2 cellular contexts compared by ENCODE assay signal in the genomic region with DNA sequence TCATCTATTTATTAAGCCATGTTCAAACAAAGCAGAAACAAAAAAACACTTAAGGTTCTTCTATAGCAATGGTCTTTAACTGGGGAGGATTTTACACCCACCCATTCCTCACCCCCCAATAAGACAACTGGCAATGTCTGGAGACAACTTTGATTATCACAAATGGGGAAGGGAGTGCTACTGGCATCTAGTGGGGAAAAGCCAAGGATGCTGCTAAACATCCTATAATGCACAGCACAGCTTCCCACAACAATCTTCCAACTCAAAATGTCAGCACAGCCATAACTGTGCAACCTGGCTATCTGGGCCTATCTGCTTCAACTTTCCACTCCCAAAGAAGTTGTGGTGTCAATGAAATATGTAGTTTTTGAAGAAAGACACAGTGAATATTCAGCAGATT.
TF ChIP-seq lines count a peak whose summit lies in the region.

No MANE protein-coding gene starts in this region.

TF ChIP-seq in GM23338, 12 proteins besides CTCF, POLR2A, EP300 and RAD21 (continued from another document):
- TF ChIP-seq, protein P1, sequence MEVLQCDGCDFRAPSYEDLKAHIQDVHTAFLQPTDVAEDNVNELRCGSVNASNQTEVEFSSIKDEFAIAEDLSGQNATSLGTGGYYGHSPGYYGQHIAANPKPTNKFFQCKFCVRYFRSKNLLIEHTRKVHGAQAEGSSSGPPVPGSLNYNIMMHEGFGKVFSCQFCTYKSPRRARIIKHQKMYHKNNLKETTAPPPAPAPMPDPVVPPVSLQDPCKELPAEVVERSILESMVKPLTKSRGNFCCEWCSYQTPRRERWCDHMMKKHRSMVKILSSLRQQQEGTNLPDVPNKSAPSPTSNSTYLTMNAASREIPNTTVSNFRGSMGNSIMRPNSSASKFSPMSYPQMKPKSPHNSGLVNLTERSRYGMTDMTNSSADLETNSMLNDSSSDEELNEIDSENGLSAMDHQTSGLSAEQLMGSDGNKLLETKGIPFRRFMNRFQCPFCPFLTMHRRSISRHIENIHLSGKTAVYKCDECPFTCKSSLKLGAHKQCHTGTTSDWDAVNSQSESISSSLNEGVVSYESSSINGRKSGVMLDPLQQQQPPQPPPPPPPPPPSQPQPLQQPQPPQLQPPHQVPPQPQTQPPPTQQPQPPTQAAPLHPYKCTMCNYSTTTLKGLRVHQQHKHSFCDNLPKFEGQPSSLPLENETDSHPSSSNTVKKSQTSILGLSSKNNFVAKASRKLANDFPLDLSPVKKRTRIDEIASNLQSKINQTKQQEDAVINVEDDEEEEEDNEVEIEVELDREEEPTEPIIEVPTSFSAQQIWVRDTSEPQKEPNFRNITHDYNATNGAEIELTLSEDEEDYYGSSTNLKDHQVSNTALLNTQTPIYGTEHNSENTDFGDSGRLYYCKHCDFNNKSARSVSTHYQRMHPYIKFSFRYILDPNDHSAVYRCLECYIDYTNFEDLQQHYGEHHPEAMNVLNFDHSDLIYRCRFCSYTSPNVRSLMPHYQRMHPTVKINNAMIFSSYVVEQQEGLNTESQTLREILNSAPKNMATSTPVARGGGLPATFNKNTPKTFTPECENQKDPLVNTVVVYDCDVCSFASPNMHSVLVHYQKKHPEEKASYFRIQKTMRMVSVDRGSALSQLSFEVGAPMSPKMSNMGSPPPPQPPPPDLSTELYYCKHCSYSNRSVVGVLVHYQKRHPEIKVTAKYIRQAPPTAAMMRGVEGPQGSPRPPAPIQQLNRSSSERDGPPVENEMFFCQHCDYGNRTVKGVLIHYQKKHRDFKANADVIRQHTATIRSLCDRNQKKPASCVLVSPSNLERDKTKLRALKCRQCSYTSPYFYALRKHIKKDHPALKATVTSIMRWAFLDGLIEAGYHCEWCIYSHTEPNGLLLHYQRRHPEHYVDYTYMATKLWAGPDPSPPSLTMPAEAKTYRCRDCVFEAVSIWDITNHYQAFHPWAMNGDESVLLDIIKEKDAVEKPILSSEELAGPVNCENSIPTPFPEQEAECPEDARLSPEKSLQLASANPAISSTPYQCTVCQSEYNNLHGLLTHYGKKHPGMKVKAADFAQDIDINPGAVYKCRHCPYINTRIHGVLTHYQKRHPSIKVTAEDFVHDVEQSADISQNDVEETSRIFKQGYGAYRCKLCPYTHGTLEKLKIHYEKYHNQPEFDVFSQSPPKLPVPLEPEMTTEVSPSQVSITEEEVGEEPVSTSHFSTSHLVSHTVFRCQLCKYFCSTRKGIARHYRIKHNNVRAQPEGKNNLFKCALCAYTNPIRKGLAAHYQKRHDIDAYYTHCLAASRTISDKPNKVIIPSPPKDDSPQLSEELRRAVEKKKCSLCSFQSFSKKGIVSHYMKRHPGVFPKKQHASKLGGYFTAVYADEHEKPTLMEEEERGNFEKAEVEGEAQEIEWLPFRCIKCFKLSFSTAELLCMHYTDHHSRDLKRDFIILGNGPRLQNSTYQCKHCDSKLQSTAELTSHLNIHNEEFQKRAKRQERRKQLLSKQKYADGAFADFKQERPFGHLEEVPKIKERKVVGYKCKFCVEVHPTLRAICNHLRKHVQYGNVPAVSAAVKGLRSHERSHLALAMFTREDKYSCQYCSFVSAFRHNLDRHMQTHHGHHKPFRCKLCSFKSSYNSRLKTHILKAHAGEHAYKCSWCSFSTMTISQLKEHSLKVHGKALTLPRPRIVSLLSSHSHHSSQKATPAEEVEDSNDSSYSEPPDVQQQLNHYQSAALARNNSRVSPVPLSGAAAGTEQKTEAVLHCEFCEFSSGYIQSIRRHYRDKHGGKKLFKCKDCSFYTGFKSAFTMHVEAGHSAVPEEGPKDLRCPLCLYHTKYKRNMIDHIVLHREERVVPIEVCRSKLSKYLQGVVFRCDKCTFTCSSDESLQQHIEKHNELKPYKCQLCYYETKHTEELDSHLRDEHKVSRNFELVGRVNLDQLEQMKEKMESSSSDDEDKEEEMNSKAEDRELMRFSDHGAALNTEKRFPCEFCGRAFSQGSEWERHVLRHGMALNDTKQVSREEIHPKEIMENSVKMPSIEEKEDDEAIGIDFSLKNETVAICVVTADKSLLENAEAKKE (CRISPR knock-in tag; IDR thresholded peaks at IDR 0.05): no peak
- TF ChIP-seq ZNF331 (CRISPR knock-in tag; IDR thresholded peaks at IDR 0.05; ENCODE audit: low read depth): no peak

TF ChIP-seq in WTC11, 78 proteins besides CTCF, POLR2A, EP300 and RAD21 (continued from another document):
- TF ChIP-seq, protein P2, sequence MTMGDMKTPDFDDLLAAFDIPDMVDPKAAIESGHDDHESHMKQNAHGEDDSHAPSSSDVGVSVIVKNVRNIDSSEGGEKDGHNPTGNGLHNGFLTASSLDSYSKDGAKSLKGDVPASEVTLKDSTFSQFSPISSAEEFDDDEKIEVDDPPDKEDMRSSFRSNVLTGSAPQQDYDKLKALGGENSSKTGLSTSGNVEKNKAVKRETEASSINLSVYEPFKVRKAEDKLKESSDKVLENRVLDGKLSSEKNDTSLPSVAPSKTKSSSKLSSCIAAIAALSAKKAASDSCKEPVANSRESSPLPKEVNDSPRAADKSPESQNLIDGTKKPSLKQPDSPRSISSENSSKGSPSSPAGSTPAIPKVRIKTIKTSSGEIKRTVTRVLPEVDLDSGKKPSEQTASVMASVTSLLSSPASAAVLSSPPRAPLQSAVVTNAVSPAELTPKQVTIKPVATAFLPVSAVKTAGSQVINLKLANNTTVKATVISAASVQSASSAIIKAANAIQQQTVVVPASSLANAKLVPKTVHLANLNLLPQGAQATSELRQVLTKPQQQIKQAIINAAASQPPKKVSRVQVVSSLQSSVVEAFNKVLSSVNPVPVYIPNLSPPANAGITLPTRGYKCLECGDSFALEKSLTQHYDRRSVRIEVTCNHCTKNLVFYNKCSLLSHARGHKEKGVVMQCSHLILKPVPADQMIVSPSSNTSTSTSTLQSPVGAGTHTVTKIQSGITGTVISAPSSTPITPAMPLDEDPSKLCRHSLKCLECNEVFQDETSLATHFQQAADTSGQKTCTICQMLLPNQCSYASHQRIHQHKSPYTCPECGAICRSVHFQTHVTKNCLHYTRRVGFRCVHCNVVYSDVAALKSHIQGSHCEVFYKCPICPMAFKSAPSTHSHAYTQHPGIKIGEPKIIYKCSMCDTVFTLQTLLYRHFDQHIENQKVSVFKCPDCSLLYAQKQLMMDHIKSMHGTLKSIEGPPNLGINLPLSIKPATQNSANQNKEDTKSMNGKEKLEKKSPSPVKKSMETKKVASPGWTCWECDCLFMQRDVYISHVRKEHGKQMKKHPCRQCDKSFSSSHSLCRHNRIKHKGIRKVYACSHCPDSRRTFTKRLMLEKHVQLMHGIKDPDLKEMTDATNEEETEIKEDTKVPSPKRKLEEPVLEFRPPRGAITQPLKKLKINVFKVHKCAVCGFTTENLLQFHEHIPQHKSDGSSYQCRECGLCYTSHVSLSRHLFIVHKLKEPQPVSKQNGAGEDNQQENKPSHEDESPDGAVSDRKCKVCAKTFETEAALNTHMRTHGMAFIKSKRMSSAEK (CRISPR knock-in tag; IDR thresholded peaks at IDR 0.05; ENCODE audit: borderline replicate concordance): no peak
- TF ChIP-seq TCF7 (CRISPR knock-in tag; IDR thresholded peaks at IDR 0.05; ENCODE audit: low read depth) (no peak), ZNF317 (CRISPR knock-in tag; IDR thresholded peaks at IDR 0.05; ENCODE audit: borderline replicate concordance, low read depth) (no peak), ATF1 (CRISPR knock-in tag; IDR thresholded peaks at IDR 0.05) (no peak), ESRRA (CRISPR knock-in tag; IDR thresholded peaks at IDR 0.05; ENCODE audit: borderline replicate concordance) (no peak), ZNF219 (CRISPR knock-in tag; IDR thresholded peaks at IDR 0.05; ENCODE audit: borderline replicate concordance) (no peak), SP1 (CRISPR knock-in tag; conservative IDR thresholded peaks at IDR 0.05) (no peak), RELA (CRISPR knock-in tag; IDR thresholded peaks at IDR 0.05; ENCODE audit: borderline replicate concordance) (no peak), HMGA2 (CRISPR knock-in tag; IDR thresholded peaks at IDR 0.05) (no peak)
- TF ChIP-seq, protein P3, sequence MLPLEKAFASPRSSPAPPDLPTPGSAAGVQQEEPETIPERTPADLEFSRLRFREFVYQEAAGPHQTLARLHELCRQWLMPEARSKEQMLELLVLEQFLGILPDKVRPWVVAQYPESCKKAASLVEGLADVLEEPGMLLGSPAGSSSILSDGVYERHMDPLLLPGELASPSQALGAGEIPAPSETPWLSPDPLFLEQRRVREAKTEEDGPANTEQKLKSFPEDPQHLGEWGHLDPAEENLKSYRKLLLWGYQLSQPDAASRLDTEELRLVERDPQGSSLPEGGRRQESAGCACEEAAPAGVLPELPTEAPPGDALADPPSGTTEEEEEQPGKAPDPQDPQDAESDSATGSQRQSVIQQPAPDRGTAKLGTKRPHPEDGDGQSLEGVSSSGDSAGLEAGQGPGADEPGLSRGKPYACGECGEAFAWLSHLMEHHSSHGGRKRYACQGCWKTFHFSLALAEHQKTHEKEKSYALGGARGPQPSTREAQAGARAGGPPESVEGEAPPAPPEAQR (CRISPR knock-in tag; IDR thresholded peaks at IDR 0.05): no peak
- TF ChIP-seq, protein P4, sequence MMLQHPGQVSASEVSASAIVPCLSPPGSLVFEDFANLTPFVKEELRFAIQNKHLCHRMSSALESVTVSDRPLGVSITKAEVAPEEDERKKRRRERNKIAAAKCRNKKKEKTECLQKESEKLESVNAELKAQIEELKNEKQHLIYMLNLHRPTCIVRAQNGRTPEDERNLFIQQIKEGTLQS (CRISPR knock-in tag; conservative IDR thresholded peaks at IDR 0.05): no peak
- TF ChIP-seq, protein P5, sequence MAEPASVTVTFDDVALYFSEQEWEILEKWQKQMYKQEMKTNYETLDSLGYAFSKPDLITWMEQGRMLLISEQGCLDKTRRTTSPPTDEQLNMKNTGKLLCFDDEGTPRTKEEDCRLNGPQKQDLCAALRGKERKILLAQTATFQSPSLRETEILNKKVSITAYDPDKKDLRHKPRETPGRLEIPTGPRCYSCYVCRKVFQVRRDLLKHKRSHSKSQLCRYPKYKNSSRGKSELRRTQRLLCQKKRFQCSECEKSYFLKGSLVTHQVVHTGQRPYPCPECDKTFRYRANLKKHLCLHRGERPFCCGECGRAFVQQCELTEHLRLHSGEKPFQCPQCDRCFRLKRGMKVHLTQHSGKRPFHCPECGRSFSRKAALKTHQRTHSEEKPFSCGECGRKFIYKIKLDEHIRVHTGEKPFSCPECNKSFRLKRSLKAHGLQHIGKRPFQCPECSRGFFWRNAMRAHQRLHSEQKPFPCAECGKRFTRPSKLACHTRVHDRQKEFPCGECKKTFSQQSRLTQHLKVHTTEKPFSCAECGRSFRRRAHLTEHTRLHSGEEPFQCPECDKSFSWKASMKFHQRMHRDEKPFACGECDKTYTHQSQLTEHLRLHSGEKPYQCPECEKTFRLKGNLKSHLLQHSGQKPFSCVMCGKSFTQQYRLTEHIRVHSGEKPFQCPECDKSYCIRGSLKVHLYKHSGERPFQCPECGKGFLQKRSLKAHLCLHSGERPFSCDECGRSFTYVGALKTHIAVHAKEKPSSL (CRISPR knock-in tag; conservative IDR thresholded peaks at IDR 0.05): no peak
